Comparison of ENCODE assay signal across 8 cellular contexts in genomic region chr2:42360890-42361727, GRCh38. TPM values are rescaled to one million over a fixed set of nuclear protein-coding genes. Genes with fewer than 3 reads are reported as not detected.
DNase-seq lines count a peak whose midpoint lies in the region; ATAC-seq and TF ChIP-seq lines count a peak whose summit lies in the region.

TSS of gene COX7A2L (minus strand) at chr2:42361217. CDS start at chr2:42361161, 56 bp downstream.

- H3K27me3 ChIP-seq in BE2C, result no peaks in the 10 kb centered on the region

- peak; percentile 88 for ATAC-seq in HG03442 (IDR thresholded peaks at IDR 0.05; ENCODE audit: unreplicated experiment)
- peak; percentile 94 for ATAC-seq in activated CD4-positive, alpha-beta T cell treated with anti-CD3 and anti-CD28 coated beads for 36 hours

- no peaks in the 10 kb centered on the region for H3K4me1 ChIP-seq in BE2C

- H3K4me3 ChIP-seq in BE2C (ENCODE audit: low read depth, low read length) (peak within 1 kb of the TSS; percentile 98), choroid plexus epithelial cell (ENCODE audit: low read depth, low read length) (peak within 1 kb of the TSS; percentile 100)

- no peaks in the 10 kb centered on the region for H3K27me3 Mint-ChIP-seq in activated CD4-positive, alpha-beta T cell treated with anti-CD3 and anti-CD28 coated beads for 36 hours

- no peaks in the 10 kb centered on the region for H3K9me3 ChIP-seq in BE2C

- H3K4me3 Mint-ChIP-seq in activated CD4-positive, alpha-beta T cell treated with anti-CD3 and anti-CD28 coated beads for 36 hours, result peak within 1 kb of the TSS; percentile 89

- H3K9me3 Mint-ChIP-seq in activated CD4-positive, alpha-beta T cell treated with anti-CD3 and anti-CD28 coated beads for 36 hours (ENCODE audit: low read depth), result no peaks in the 10 kb centered on the region

- TF ChIP-seq CTCF in BE2C (IDR thresholded peaks at IDR 0.05; ENCODE audit: low read depth, low read length), result peak; percentile 35; the same call in 1 of the 2 replicates
- peak; percentile 60 for TF ChIP-seq CTCF in choroid plexus epithelial cell (conservative IDR thresholded peaks at IDR 0.05; ENCODE audit: low read depth, low read length)

- CTCF ChIA-PET in activated CD4-positive, alpha-beta T cell treated with anti-CD3 and anti-CD28 coated beads for 36 hours (lab: Charles Lee), result interaction anchor here (0.7 to 1.5 kb wide), 3 partner anchors 11 to 302 kb away, joined by 3 read pairs; no protein-coding TSS in a partner anchor

- POLR2A ChIA-PET in activated CD4-positive, alpha-beta T cell treated with anti-CD3 and anti-CD28 coated beads for 36 hours (lab: Charles Lee), result interaction anchor here (0.6 kb wide), 1 partner anchor 261 kb away, joined by 3 read pairs; no protein-coding TSS in a partner anchor

- DNase-seq in BE2C, result peak; percentile 98
- DNase-seq in GM19238 (ENCODE audit: insufficient read length, low spot score), result peak; percentile 92
- peak; percentile 97 to 98 for DNase-seq in NCI-H524 (lab: John Stamatoyannopoulos, UW)
- peak; percentile 98 for DNase-seq in activated CD4-positive, alpha-beta T cell treated with anti-CD3 and anti-CD28 coated beads for 36 hours
- DNase-seq in choroid plexus epithelial cell (ENCODE audit: low read depth), result peak; percentile 99
- DNase-seq in kidney glomerular epithelial cell (lab: John Stamatoyannopoulos, UW), result peak; percentile 97
- peak; percentile 93 to 95 for DNase-seq in stimulated activated CD4-positive, alpha-beta T cell treated with anti-CD3 and anti-CD28 coated beads, Interleukin-1b, Interleukin-23, amount 100 ng/mL, for 1 hour (ENCODE audit: low read depth in 2 of 2)

- H3K27ac Mint-ChIP-seq in activated CD4-positive, alpha-beta T cell treated with anti-CD3 and anti-CD28 coated beads for 36 hours, result peak within 1 kb of the TSS; percentile 94

- intact Hi-C loops in activated CD4-positive, alpha-beta T cell treated with anti-CD3 and anti-CD28 coated beads for 36 hours (cut with DNase I, micrococcal nuclease), result loop anchor here (1.0 to 5.0 kb wide), 11 partner anchors 59 to 2001 kb away; partner anchors contain the start of genes EML4 (in 2 of the 2), CAMKMT (in 1 of the 2), PLEKHH2 (in 1 of the 2) and PREPL (in 1 of the 2)

- peaks cover 40% of the 10 kb centered on the region for H3K4me1 Mint-ChIP-seq in activated CD4-positive, alpha-beta T cell treated with anti-CD3 and anti-CD28 coated beads for 36 hours

- peaks cover 15% of the 10 kb centered on the region for H3K36me3 Mint-ChIP-seq in activated CD4-positive, alpha-beta T cell treated with anti-CD3 and anti-CD28 coated beads for 36 hours (ENCODE audit: low read depth)

- H3K36me3 ChIP-seq in BE2C, result peaks cover 3% of the 10 kb centered on the region; the same call in 1 of the 2 replicates

RNA-seq across cellular contexts. Expression of gene COX7A2L, which starts in this region (rescaled TPM):
- 126 TPM for polyA plus RNA-seq in BE2C (2012; ENCODE audit: insufficient read depth, insufficient read length, low read depth)
- 100 to 1,000 TPM; 103 TPM for total RNA-seq in activated CD4-positive, alpha-beta T cell treated with anti-CD3 and anti-CD28 coated beads for 36 hours

Comparison
In these comparisons a context has a peak if more than half of its experiments do, and no peak if none do; other contexts are left out.
1. Peak in every context shown above with its lines: DNase-seq, ATAC-seq and H3K4me3 ChIP-seq.